Comparison of ENCODE assay signal across 9 cellular contexts in the genomic region with DNA sequence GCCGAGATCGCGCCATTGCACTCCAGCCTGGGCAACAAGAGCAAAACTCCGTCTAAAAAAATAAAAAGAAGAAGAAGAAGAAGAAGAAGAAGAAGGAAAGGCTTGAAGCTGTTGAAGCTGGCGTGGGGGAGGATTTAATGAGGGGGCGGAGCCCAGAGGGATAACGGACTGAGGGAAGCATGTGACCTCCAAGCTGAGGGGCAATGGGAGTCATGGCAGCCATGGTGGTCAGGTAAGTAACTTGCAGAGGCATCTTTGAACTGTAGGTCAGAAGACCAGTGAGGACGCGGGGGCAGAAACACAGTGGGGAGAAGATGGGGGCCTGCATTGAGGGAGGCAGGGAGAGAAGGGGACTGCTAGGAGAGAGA. TPM values are rescaled to one million over a fixed set of nuclear protein-coding genes. Genes with fewer than 3 reads are reported as not detected.
A peak's percentile ranks its signal among the peaks of the same experiment; 100 is the strongest.
DNase-seq lines count a peak whose midpoint lies in the region; ATAC-seq, FAIRE-seq and TF ChIP-seq lines count a peak whose summit lies in the region.
"Had no signal": no experiment of that assay in that cellular context is flagged by ENCODE, and none has a peak within 500 bp of the region (broad histone marks: within the 10 kb centered on the region; RNA-seq: fewer than 3 reads in every experiment).

No MANE protein-coding gene starts in this region.

- TF ChIP-seq POLR2A in vagina (IDR thresholded peaks at IDR 0.05) (no peak), GM12892 (IDR thresholded peaks at IDR 0.05; ENCODE audit: low read depth, low read length) (no peak)

- TF ChIP-seq EP300 in Ishikawa (IDR thresholded peaks at IDR 0.05; ENCODE audit: borderline replicate concordance) = no peak

- no peak overlapping the region for H3K27ac ChIP-seq in vagina
- no peak overlapping the region for H3K27ac ChIP-seq in right cardiac atrium (ENCODE audit: low read length)

- peaks cover 30% of the 10 kb centered on the region for H3K36me3 Mint-ChIP-seq in Calu3 (ENCODE audit: insufficient read depth, unreplicated experiment)
- no peaks in the 10 kb centered on the region for H3K36me3 Mint-ChIP-seq in activated CD4-positive, alpha-beta memory T cell treated with anti-CD3 and anti-CD28 coated beads for 36 hours

- H3K9ac ChIP-seq in iPS-15b (ENCODE audit: low read depth, low read length) = no peak overlapping the region

- no peak for DNase-seq in Calu3
- peak; percentile 37 for DNase-seq in activated CD4-positive, alpha-beta memory T cell treated with anti-CD3 and anti-CD28 coated beads for 36 hours
- DNase-seq in vagina (ENCODE audit: extremely low spot score in 2 of 2) = no peak
- DNase-seq in epidermal melanocyte (ENCODE audit: insufficient read length, low spot score) = no peak
- DNase-seq in right cardiac atrium = no peak
- no peak for DNase-seq in GM12892 (ENCODE audit: insufficient read length)

- H3K36me3 ChIP-seq in iPS-15b (ENCODE audit: control insufficient read depth, insufficient read depth, low read length) (no peaks in the 10 kb centered on the region), vagina (no peaks in the 10 kb centered on the region)

- WGBS in right cardiac atrium = 53% methylated on average over 9 of the region's 9 CpGs

- H3K4me3 ChIP-seq in iPS-15b (ENCODE audit: low read depth, low read length) (peak overlapping the region; percentile 73), vagina (peak overlapping the region; percentile 44 to 56), right cardiac atrium (ENCODE audit: low read length) (no peak overlapping the region)

- CTCF ChIA-PET in Calu3 (lab: Charles Lee) = interaction anchor here (0.6 to 1.4 kb wide), 10 partner anchors 13 to 1285 kb away, joined by 3 to 6 read pairs (median 5); partner anchors contain the start of gene ZC3H4
- CTCF ChIA-PET in activated CD4-positive, alpha-beta memory T cell treated with anti-CD3 and anti-CD28 coated beads for 36 hours (lab: Charles Lee) = interaction anchor here (0.5 to 3.8 kb wide), 20 partner anchors 9 to 360 kb away, joined by 3 to 29 read pairs (median 4); partner anchors contain the start of genes SAE1 and TMEM160

- peaks cover 14% of the 10 kb centered on the region for H3K27me3 Mint-ChIP-seq in Calu3 (ENCODE audit: unreplicated experiment)
- H3K27me3 Mint-ChIP-seq in activated CD4-positive, alpha-beta memory T cell treated with anti-CD3 and anti-CD28 coated beads for 36 hours = peaks cover 10% of the 10 kb centered on the region

- no peak for FAIRE-seq in GM12892 (lab: Jason Lieb, UNC)

- no peaks in the 10 kb centered on the region for H3K9me3 Mint-ChIP-seq in Calu3 (ENCODE audit: low read depth, unreplicated experiment)
- H3K9me3 Mint-ChIP-seq in activated CD4-positive, alpha-beta memory T cell treated with anti-CD3 and anti-CD28 coated beads for 36 hours = no peaks in the 10 kb centered on the region

- intact Hi-C loops in Calu3 (cut with micrococcal nuclease; ENCODE audit: unreplicated experiment) (loop anchor here (10.0 kb wide), 1 partner anchor 280 kb away; no protein-coding TSS in a partner anchor), vagina (cut with DNase I) (no loop called here), right cardiac atrium (cut with DNase I) (loop anchor here (5.0 to 10.0 kb wide), 2 partner anchors 90 to 92 kb away; no protein-coding TSS in a partner anchor)
- intact Hi-C loops in activated CD4-positive, alpha-beta memory T cell treated with anti-CD3 and anti-CD28 coated beads for 36 hours (cut with micrococcal nuclease) = loop anchor here (1.0 to 5.0 kb wide), 7 partner anchors 13 to 209 kb away; partner anchors contain the start of genes ARHGAP35, SAE1 and TMEM160

- no TSS peak for BruUV-seq in Calu3 (replicated peaks; lab: Mats Ljungman, UMichigan)

- peak overlapping the region; percentile 73 for H3K27ac Mint-ChIP-seq in Calu3 (ENCODE audit: unreplicated experiment)
- H3K27ac Mint-ChIP-seq in activated CD4-positive, alpha-beta memory T cell treated with anti-CD3 and anti-CD28 coated beads for 36 hours = peak overlapping the region; percentile 73

- H3K4me3 Mint-ChIP-seq in Calu3 (ENCODE audit: low read depth, unreplicated experiment) = peak overlapping the region; percentile 70
- peak overlapping the region; percentile 81 for H3K4me3 Mint-ChIP-seq in activated CD4-positive, alpha-beta memory T cell treated with anti-CD3 and anti-CD28 coated beads for 36 hours

- no peaks in the 10 kb centered on the region for H3K9me3 ChIP-seq in iPS-15b (ENCODE audit: control insufficient read depth, insufficient read depth, low read length)
- no peaks in the 10 kb centered on the region for H3K9me3 ChIP-seq in vagina
- no peaks in the 10 kb centered on the region for H3K9me3 ChIP-seq in right cardiac atrium (ENCODE audit: control insufficient read depth, low read length)

- TF ChIP-seq CTCF in Calu3 (IDR thresholded peaks at IDR 0.05; ENCODE audit: unreplicated experiment) = no peak
- no peak for TF ChIP-seq CTCF in vagina (IDR thresholded peaks at IDR 0.05)

- peaks cover 7% of the 10 kb centered on the region for H3K4me1 ChIP-seq in iPS-15b (ENCODE audit: control insufficient read depth, insufficient read depth, low read length)
- peaks cover 17% of the 10 kb centered on the region for H3K4me1 ChIP-seq in vagina
- no peaks in the 10 kb centered on the region for H3K4me1 ChIP-seq in right cardiac atrium (ENCODE audit: control insufficient read depth, insufficient read depth, low read length)

- H3K27me3 ChIP-seq in iPS-15b (ENCODE audit: control insufficient read depth, insufficient read depth, low read length) (no peaks in the 10 kb centered on the region), vagina (no peaks in the 10 kb centered on the region), right cardiac atrium (ENCODE audit: control insufficient read depth, insufficient read depth) (no peaks in the 10 kb centered on the region)

- ATAC-seq in right cardiac atrium = no peak

- no peak for TF ChIP-seq RAD21 in Ishikawa (IDR thresholded peaks at IDR 0.05; ENCODE audit: low read depth)

- POLR2A ChIA-PET in activated CD4-positive, alpha-beta memory T cell treated with anti-CD3 and anti-CD28 coated beads for 36 hours (lab: Charles Lee) = interaction anchor here (0.7 to 2.3 kb wide), 5 partner anchors 13 to 209 kb away, joined by 3 to 13 read pairs (median 3); partner anchors contain the start of genes SAE1 and TMEM160

- peaks cover 24% of the 10 kb centered on the region for H3K4me1 Mint-ChIP-seq in Calu3 (ENCODE audit: low read depth, unreplicated experiment)
- H3K4me1 Mint-ChIP-seq in activated CD4-positive, alpha-beta memory T cell treated with anti-CD3 and anti-CD28 coated beads for 36 hours (ENCODE audit: low read depth) = peaks cover 16% of the 10 kb centered on the region

TF ChIP-seq in Ishikawa, 13 proteins besides CTCF, POLR2A, EP300 and RAD21:
- TF ChIP-seq YY1 (IDR thresholded peaks at IDR 0.05; ENCODE audit: low read depth) = peak; percentile 60
- no peak for TF ChIP-seq EGR1 (IDR thresholded peaks at IDR 0.05)
- TF ChIP-seq USF1 (IDR thresholded peaks at IDR 0.05) = peak; percentile 61
- TF ChIP-seq ZBTB7A (IDR thresholded peaks at IDR 0.05; ENCODE audit: low read depth) = no peak
- no peak for TF ChIP-seq TCF12 (IDR thresholded peaks at IDR 0.05; ENCODE audit: low read depth)
- TF ChIP-seq MAX (IDR thresholded peaks at IDR 0.05) = no peak
- no peak for TF ChIP-seq CREB1 (IDR thresholded peaks at IDR 0.05; ENCODE audit: low read depth)
- no peak for TF ChIP-seq TAF1 (IDR thresholded peaks at IDR 0.05; ENCODE audit: low read depth)
- TF ChIP-seq, protein P1, sequence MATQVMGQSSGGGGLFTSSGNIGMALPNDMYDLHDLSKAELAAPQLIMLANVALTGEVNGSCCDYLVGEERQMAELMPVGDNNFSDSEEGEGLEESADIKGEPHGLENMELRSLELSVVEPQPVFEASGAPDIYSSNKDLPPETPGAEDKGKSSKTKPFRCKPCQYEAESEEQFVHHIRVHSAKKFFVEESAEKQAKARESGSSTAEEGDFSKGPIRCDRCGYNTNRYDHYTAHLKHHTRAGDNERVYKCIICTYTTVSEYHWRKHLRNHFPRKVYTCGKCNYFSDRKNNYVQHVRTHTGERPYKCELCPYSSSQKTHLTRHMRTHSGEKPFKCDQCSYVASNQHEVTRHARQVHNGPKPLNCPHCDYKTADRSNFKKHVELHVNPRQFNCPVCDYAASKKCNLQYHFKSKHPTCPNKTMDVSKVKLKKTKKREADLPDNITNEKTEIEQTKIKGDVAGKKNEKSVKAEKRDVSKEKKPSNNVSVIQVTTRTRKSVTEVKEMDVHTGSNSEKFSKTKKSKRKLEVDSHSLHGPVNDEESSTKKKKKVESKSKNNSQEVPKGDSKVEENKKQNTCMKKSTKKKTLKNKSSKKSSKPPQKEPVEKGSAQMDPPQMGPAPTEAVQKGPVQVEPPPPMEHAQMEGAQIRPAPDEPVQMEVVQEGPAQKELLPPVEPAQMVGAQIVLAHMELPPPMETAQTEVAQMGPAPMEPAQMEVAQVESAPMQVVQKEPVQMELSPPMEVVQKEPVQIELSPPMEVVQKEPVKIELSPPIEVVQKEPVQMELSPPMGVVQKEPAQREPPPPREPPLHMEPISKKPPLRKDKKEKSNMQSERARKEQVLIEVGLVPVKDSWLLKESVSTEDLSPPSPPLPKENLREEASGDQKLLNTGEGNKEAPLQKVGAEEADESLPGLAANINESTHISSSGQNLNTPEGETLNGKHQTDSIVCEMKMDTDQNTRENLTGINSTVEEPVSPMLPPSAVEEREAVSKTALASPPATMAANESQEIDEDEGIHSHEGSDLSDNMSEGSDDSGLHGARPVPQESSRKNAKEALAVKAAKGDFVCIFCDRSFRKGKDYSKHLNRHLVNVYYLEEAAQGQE (IDR thresholded peaks at IDR 0.05; ENCODE audit: low read depth) = no peak

RNA-seq across cellular contexts. Expression of gene TMEM160, which starts 13.3 kb away (rescaled TPM):
- total RNA-seq in Calu3 (2022) (55.7 and 61.5 TPM in 2 replicates), vagina (36.3 TPM), right cardiac atrium (10 to 100 TPM; 33.9 to 40.9 (median 36.2) TPM)
- total RNA-seq in activated CD4-positive, alpha-beta memory T cell treated with anti-CD3 and anti-CD28 coated beads for 36 hours = 10 to 100 TPM; 62.8 to 69.8 TPM
- 16.2 TPM for polyA plus RNA-seq in right cardiac atrium
- polyA plus RNA-seq in GM12892 (2012; ENCODE audit: missing spikeins) = 1.7 TPM

RNA-seq across cellular contexts. Expression of gene NPAS1, which starts 15.5 kb away (rescaled TPM):
- total RNA-seq in Calu3 (2022) (1.2 and 2.9 TPM in 2 replicates), vagina (0.49 TPM), right cardiac atrium (under 1 TPM; 0.24 to 0.77 (median 0.39) TPM)
- not detected for total RNA-seq in activated CD4-positive, alpha-beta memory T cell treated with anti-CD3 and anti-CD28 coated beads for 36 hours
- polyA plus RNA-seq in right cardiac atrium = 0.91 TPM
- polyA plus RNA-seq in GM12892 (2012; ENCODE audit: missing spikeins) = not detected
- total RNA-seq: T-helper 1 cell treated with Interleukin-12 subunit alpha and Interleukin-12 subunit beta and Interleukin-4 antibody, amounts not matched to agents 30 ng/mL and 1 ng/mL, for 36 hours had no signal
